Comparison of ENCODE assay signal across 25 cellular contexts in genomic region chr20:19277381-19277780, GRCh38.
DNase-seq lines count a peak whose midpoint lies in the region; ATAC-seq and TF ChIP-seq lines count a peak whose summit lies in the region.
"Had no signal": no experiment of that assay in that cellular context is flagged by ENCODE, and none has a peak within 500 bp of the region (broad histone marks: within the 10 kb centered on the region; RNA-seq: fewer than 3 reads in every experiment).

No MANE protein-coding gene starts in this region.

- no peak for ATAC-seq in left colon
- ATAC-seq in HG03354 (IDR thresholded peaks at IDR 0.05; ENCODE audit: poor library complexity, severe bottlenecking, unreplicated experiment): no peak
- ATAC-seq: GM23338, T-cell had no signal

- H3K4me3 ChIP-seq in NB4 (ENCODE audit: low read depth, low read length) (no peak overlapping the region), spleen (no peak overlapping the region)
- H3K4me3 ChIP-seq: BLaER1, GM23338 had no signal

- 43 to 80% (median 77%) methylated on average over 1 of the region's 1 CpG for WGBS in spleen, 5 donors

- H3K27me3 ChIP-seq in spleen (replicated peaks in 1 of 7): no peaks in the 10 kb centered on the region
- H3K27me3 ChIP-seq: BLaER1 had no signal

- H3K27ac ChIP-seq in spleen: peak overlapping the region in 7 of 8 donors; percentile 0 to 79 (median 65)
- H3K27ac ChIP-seq: BLaER1 had no signal

- intact Hi-C loops in spleen (cut with DNase I; ENCODE audit: low total_unique reads): no loop called here
- intact Hi-C loops in left colon (cut with DNase I, micrococcal nuclease): no loop called here

- DNase-seq in SKM-1 treated with dmso at 0.1 percent for 144 hours (lab: John Stamatoyannopoulos, UW; ENCODE audit: unreplicated experiment): peak; percentile 2
- DNase-seq in SKM-1 (lab: John Stamatoyannopoulos, UW; ENCODE audit: unreplicated experiment): no peak
- DNase-seq in NB4 (ENCODE audit: low read depth): peak; percentile 73
- peak; percentile 6 for DNase-seq in amniotic epithelial cell (ENCODE audit: low read depth)
- no peak for DNase-seq in spleen
- no peak for DNase-seq in left colon
- no peak for DNase-seq in DMS53 (lab: John Stamatoyannopoulos, UW)
- DNase-seq: Caco-2; CD4-positive, alpha-beta T cell; DMS 273 treated with DMSO at 0.1 percent for 48 hours; DND-41; HCEC 1CT; Karpas-422; NCI-H1092; NCI-H1436; NCI-H187 treated with DMSO at 0.1 percent for 48 hours; NCI-H510A treated with DMSO at 0.1 percent for 48 hours; NCI-H774; NK-92 treated with Interleukin-12 subunit alpha and Interleukin-12 subunit beta, amount 100 ng/mL, for 24 hours; Right ventricle myocardium superior; SK-N-SH; T-cell had no signal

- H3K4me1 ChIP-seq in spleen: peaks cover 0 to 25% (median 4%) of the 10 kb centered on the region in 6 donors
- H3K4me1 ChIP-seq: BLaER1 had no signal

- H3K36me3 ChIP-seq in spleen: no peaks in the 10 kb centered on the region
- H3K36me3 ChIP-seq: BLaER1 had no signal

- no peak for TF ChIP-seq POLR2A in NB4 (IDR thresholded peaks at IDR 0.05; ENCODE audit: extremely low read depth, insufficient read length)
- TF ChIP-seq POLR2A in spleen (IDR thresholded peaks at IDR 0.05): no peak

- H3K9me3 ChIP-seq in spleen: no peaks in the 10 kb centered on the region
- H3K9me3 ChIP-seq: BLaER1, Caco-2, SK-N-SH had no signal

- TF ChIP-seq CTCF in NB4 (IDR thresholded peaks at IDR 0.05; ENCODE audit: low read depth, low read length) (no peak), spleen (IDR thresholded peaks at IDR 0.05 in 8 of 11, conservative IDR thresholded peaks at IDR 0.05 in 3 of 11) (no peak)

Comparison
In these comparisons a context has a peak if more than half of its experiments do, and no peak if none do; other contexts are left out.
1. DNase-seq: peak in SKM-1 treated with dmso at 0.1 percent for 144 hours (single experiment), NB4 (single experiment) and amniotic epithelial cell (single experiment); none in SKM-1 (single experiment), spleen (single experiment), left colon (0 of 2) and DMS53 (single experiment).